14 cellular contexts compared by ENCODE assay signal in genomic region chr6:34598725-34599124, GRCh38. TPM values are rescaled to one million over a fixed set of nuclear protein-coding genes. Genes with fewer than 3 reads are reported as not detected.
DNase-seq lines count a peak whose midpoint lies in the region; ATAC-seq and TF ChIP-seq lines count a peak whose summit lies in the region.
"Had no signal": no experiment of that assay in that cellular context is flagged by ENCODE, and none has a peak within 500 bp of the region (broad histone marks: within the 10 kb centered on the region; RNA-seq: fewer than 3 reads in every experiment).

No MANE protein-coding gene starts in this region.

- DNase-seq in body of pancreas: peak in 3 of 4 donors; percentile 30 to 42 (median 32)
- no peak for DNase-seq in left cardiac atrium
- peak; percentile 66 to 67 for DNase-seq in gastrocnemius medialis
- no peak for DNase-seq in T1000 (lab: John Stamatoyannopoulos, UW)
- DNase-seq in HUDEP-2 (lab: John Stamatoyannopoulos, UW; ENCODE audit: unreplicated experiment in 76 of 76): no peak
- no peak for DNase-seq in Karpas-422
- DNase-seq: activated CD4-positive, alpha-beta T cell treated with anti-CD3 and anti-CD28 coated beads, Interleukin-2, amount 50 U/mL, for 4 hours; NCI-H2081 treated with DMSO at 0.1 percent for 48 hours; NCI-H774 had no signal

- no peaks in the 10 kb centered on the region for H3K36me3 ChIP-seq in body of pancreas (replicated peaks in 1 of 2; ENCODE audit: insufficient read depth in 1 of 2, low read depth in 2 of 2)
- no peaks in the 10 kb centered on the region for H3K36me3 ChIP-seq in gastrocnemius medialis
- no peaks in the 10 kb centered on the region for H3K36me3 ChIP-seq in Karpas-422 (ENCODE audit: insufficient read depth, low read length)

- ATAC-seq in body of pancreas (peak; percentile 42), left cardiac atrium (peak; percentile 17 to 60), gastrocnemius medialis (peak; percentile 64 to 66), SK-N-SH treated with all-trans-retinoic acid at 6 μM for 48 hours (no peak)
- ATAC-seq: HCT116 had no signal

- H2AFZ ChIP-seq in Karpas-422 (ENCODE audit: low read length): no peak overlapping the region
- H2AFZ ChIP-seq: hepatocyte had no signal

- no peak overlapping the region for H3K9ac ChIP-seq in Karpas-422 (ENCODE audit: low read length)

- intact Hi-C loops in body of pancreas (cut with DNase I) (loop anchor here (10.0 kb wide), 1 partner anchor 424 kb away; no protein-coding TSS in a partner anchor), left cardiac atrium (cut with DNase I) (no loop called here), gastrocnemius medialis (cut with DNase I; ENCODE audit: low total_unique reads) (no loop called here)

- H3K79me2 ChIP-seq in Karpas-422 (ENCODE audit: low read length): peaks cover 95% of the 10 kb centered on the region

- H3K4me1 ChIP-seq in body of pancreas: peaks cover 68% of the 10 kb centered on the region
- peaks cover 78 to 87% of the 10 kb centered on the region in 2 donors for H3K4me1 ChIP-seq in gastrocnemius medialis
- peaks cover 47% of the 10 kb centered on the region for H3K4me1 ChIP-seq in Karpas-422 (ENCODE audit: low read length)

- no peak for TF ChIP-seq CTCF in C4-2B (conservative IDR thresholded peaks at IDR 0.05)
- TF ChIP-seq CTCF in body of pancreas (IDR thresholded peaks at IDR 0.05): no peak
- TF ChIP-seq CTCF in gastrocnemius medialis (IDR thresholded peaks at IDR 0.05 in 4 of 5, conservative IDR thresholded peaks at IDR 0.05 in 1 of 5): no peak

- H3K4me3 ChIP-seq in body of pancreas (no peak overlapping the region), gastrocnemius medialis (peak overlapping the region in 2 of 4 donors; percentile 3 to 10), Karpas-422 (ENCODE audit: low read length) (no peak overlapping the region)
- H3K4me3 ChIP-seq: hepatocyte, lung had no signal

- H3K27me3 ChIP-seq in body of pancreas: no peaks in the 10 kb centered on the region
- no peaks in the 10 kb centered on the region for H3K27me3 ChIP-seq in gastrocnemius medialis
- H3K27me3 ChIP-seq in Karpas-422 (ENCODE audit: low read length): no peaks in the 10 kb centered on the region
- H3K27me3 ChIP-seq: hepatocyte had no signal

- WGBS in body of pancreas, 2 donors: 13 to 25% methylated on average over 3 of the region's 3 CpGs

- H3K27ac ChIP-seq in C4-2B (peak overlapping the region; percentile 94; the same call in 1 of the 2 replicates), body of pancreas (peak overlapping the region in 2 of 4 donors; percentile 22 to 54), gastrocnemius medialis (peak overlapping the region; percentile 65 to 92 (median 80)), Karpas-422 (ENCODE audit: low read length) (no peak overlapping the region)
- H3K27ac ChIP-seq: hepatocyte had no signal

- no peak overlapping the region for H3K4me2 ChIP-seq in Karpas-422 (ENCODE audit: low read depth, low read length, poor library complexity, severe bottlenecking)
- H3K4me2 ChIP-seq: hepatocyte had no signal

- no peaks in the 10 kb centered on the region for H3K9me3 ChIP-seq in body of pancreas
- no peaks in the 10 kb centered on the region for H3K9me3 ChIP-seq in gastrocnemius medialis
- H3K9me3 ChIP-seq in Karpas-422 (ENCODE audit: low read length): no peaks in the 10 kb centered on the region

- in situ Hi-C loops in gastrocnemius medialis (cut with MboI; ENCODE audit: low sequenced_read_pairs in 4 of 4): no loop called here

- no peak for TF ChIP-seq POLR2A in body of pancreas (IDR thresholded peaks at IDR 0.05)
- TF ChIP-seq POLR2A in gastrocnemius medialis (IDR thresholded peaks at IDR 0.05): no peak

- no peaks in the 10 kb centered on the region for H3K9me2 ChIP-seq in Karpas-422 (replicated peaks; ENCODE audit: insufficient read depth, low read length)

- no peaks in the 10 kb centered on the region for H4K20me1 ChIP-seq in Karpas-422 (ENCODE audit: insufficient read depth, low read depth, low read length)

TF ChIP-seq in SK-N-SH treated with all-trans-retinoic acid at 6 μM for 48 hours, 23 proteins besides CTCF, POLR2A, EP300 and RAD21:
- no peak for TF ChIP-seq ESRRG (CRISPR knock-in tag; IDR thresholded peaks at IDR 0.05)
- no peak for TF ChIP-seq PPARA (CRISPR knock-in tag; IDR thresholded peaks at IDR 0.05; ENCODE audit: borderline replicate concordance)
- no peak for TF ChIP-seq TOX (CRISPR knock-in tag; IDR thresholded peaks at IDR 0.05; ENCODE audit: borderline replicate concordance)
- no peak for TF ChIP-seq TSHZ2 (CRISPR knock-in tag; IDR thresholded peaks at IDR 0.05)
- TF ChIP-seq ZNF70 (CRISPR knock-in tag; IDR thresholded peaks at IDR 0.05): no peak
- TF ChIP-seq GLIS3 (CRISPR knock-in tag; IDR thresholded peaks at IDR 0.05): no peak
- TF ChIP-seq CREB5 (CRISPR knock-in tag; IDR thresholded peaks at IDR 0.05; ENCODE audit: low read depth): no peak
- no peak for TF ChIP-seq ARNTL (CRISPR knock-in tag; IDR thresholded peaks at IDR 0.05; ENCODE audit: borderline replicate concordance, low read depth)

RNA-seq across cellular contexts. Expression of gene SPDEF, which starts 42.6 kb away (rescaled TPM):
- not detected for total RNA-seq in body of pancreas
- total RNA-seq in left cardiac atrium: under 1 TPM in 1 of 2 donors, not detected in 1; 0.16 TPM
- total RNA-seq in gastrocnemius medialis: under 1 TPM in 2 of 4 donors, not detected in 2; 0.16 to 0.20 TPM
- total RNA-seq in Karpas-422 (2014; rRNA removed; shearing (Covaris generic); ENCODE audit: low replicate concordance): not detected in 2 replicates

Comparison
In these comparisons a context has a peak if more than half of its experiments do, and no peak if none do; other contexts are left out.
1. DNase-seq: peak in body of pancreas (3 of 4) and gastrocnemius medialis (2 of 2); none in left cardiac atrium (single experiment), T1000 (single experiment), HUDEP-2 (0 of 76) and Karpas-422 (single experiment).